In genomic region chr6:41286544-41287346, GRCh38 we compare ENCODE assay signal across 11 cellular contexts. TPM values are rescaled to one million over a fixed set of nuclear protein-coding genes. Genes with fewer than 3 reads are reported as not detected.
A peak's percentile ranks its signal among the peaks of the same experiment; 100 is the strongest.
DNase-seq lines count a peak whose midpoint lies in the region; ATAC-seq and TF ChIP-seq lines count a peak whose summit lies in the region.
"Had no signal": no experiment of that assay in that cellular context is flagged by ENCODE, and none has a peak within 500 bp of the region (broad histone marks: within the 10 kb centered on the region; RNA-seq: fewer than 3 reads in every experiment).

Gene TREM1 (minus strand): TSS chr6:41286682. CDS start chr6:41286655, 27 bp downstream.

- H3K4me3 ChIP-seq in adrenal gland, result no peak within 1 kb of the TSS
- peak within 1 kb of the TSS; percentile 27 for H3K4me3 ChIP-seq in upper lobe of right lung

- TF ChIP-seq POLR2A in adrenal gland (IDR thresholded peaks at IDR 0.05), result no peak

- no peak for DNase-seq in activated naive CD8-positive, alpha-beta T cell treated with anti-CD3 and anti-CD28 coated beads, Interleukin-2, amount 50 U/mL, for 24 hours
- no peak for DNase-seq in activated naive CD8-positive, alpha-beta T cell treated with anti-CD3 and anti-CD28 coated beads for 36 hours
- DNase-seq in adrenal gland (peak; percentile 34 to 75 (median 61)), left kidney (ENCODE audit: low read depth, low spot score) (peak; percentile 32), upper lobe of right lung (peak; percentile 76), NCI-H1694 treated with DMSO at 0.1 percent for 48 hours (lab: John Stamatoyannopoulos, UW) (no peak), T-helper 1 cell (no peak)
- DNase-seq: CD4-positive, alpha-beta memory T cell; effector memory CD4-positive, alpha-beta T cell; NCI-H1092 treated with DMSO at 0.1 percent for 48 hours had no signal

- no peak within 1 kb of the TSS for H3K4me3 Mint-ChIP-seq in activated naive CD8-positive, alpha-beta T cell treated with anti-CD3 and anti-CD28 coated beads, Interleukin-2, amount 50 U/mL, for 24 hours
- H3K4me3 Mint-ChIP-seq in activated naive CD8-positive, alpha-beta T cell treated with anti-CD3 and anti-CD28 coated beads for 36 hours, result no peak within 1 kb of the TSS
- H3K4me3 Mint-ChIP-seq: CD4-positive, alpha-beta memory T cell had no signal

- H3K27ac ChIP-seq in adrenal gland (peak within 1 kb of the TSS in 2 of 5 donors; percentile 37 to 45), upper lobe of right lung (peak within 1 kb of the TSS; percentile 81)

- H3K27me3 ChIP-seq in adrenal gland, result no peaks in the 10 kb centered on the region
- H3K27me3 ChIP-seq in upper lobe of right lung, result no peaks in the 10 kb centered on the region

- peaks cover 2% of the 10 kb centered on the region for H3K27me3 Mint-ChIP-seq in activated naive CD8-positive, alpha-beta T cell treated with anti-CD3 and anti-CD28 coated beads, Interleukin-2, amount 50 U/mL, for 24 hours
- H3K27me3 Mint-ChIP-seq in activated naive CD8-positive, alpha-beta T cell treated with anti-CD3 and anti-CD28 coated beads for 36 hours, result no peaks in the 10 kb centered on the region

- H3K4me1 Mint-ChIP-seq in activated naive CD8-positive, alpha-beta T cell treated with anti-CD3 and anti-CD28 coated beads, Interleukin-2, amount 50 U/mL, for 24 hours, result peaks cover 25% of the 10 kb centered on the region
- H3K4me1 Mint-ChIP-seq in activated naive CD8-positive, alpha-beta T cell treated with anti-CD3 and anti-CD28 coated beads for 36 hours, result peaks cover 12% of the 10 kb centered on the region
- H3K4me1 Mint-ChIP-seq: CD4-positive, alpha-beta memory T cell had no signal

- intact Hi-C loops in adrenal gland (cut with DNase I) (no loop called here), upper lobe of right lung (cut with DNase I) (no loop called here)

- peak within 1 kb of the TSS; percentile 13 for H3K27ac Mint-ChIP-seq in activated naive CD8-positive, alpha-beta T cell treated with anti-CD3 and anti-CD28 coated beads, Interleukin-2, amount 50 U/mL, for 24 hours
- no peak within 1 kb of the TSS for H3K27ac Mint-ChIP-seq in activated naive CD8-positive, alpha-beta T cell treated with anti-CD3 and anti-CD28 coated beads for 36 hours
- H3K27ac Mint-ChIP-seq: CD4-positive, alpha-beta memory T cell had no signal

- H3K9me3 ChIP-seq in adrenal gland (replicated peaks in 1 of 3) (no peaks in the 10 kb centered on the region), upper lobe of right lung (no peaks in the 10 kb centered on the region)

- TF ChIP-seq CTCF in adrenal gland (IDR thresholded peaks at IDR 0.05), result no peak
- no peak for TF ChIP-seq CTCF in upper lobe of right lung (IDR thresholded peaks at IDR 0.05)

- H3K36me3 Mint-ChIP-seq in activated naive CD8-positive, alpha-beta T cell treated with anti-CD3 and anti-CD28 coated beads, Interleukin-2, amount 50 U/mL, for 24 hours (ENCODE audit: low read depth), result no peaks in the 10 kb centered on the region
- H3K36me3 Mint-ChIP-seq in activated naive CD8-positive, alpha-beta T cell treated with anti-CD3 and anti-CD28 coated beads for 36 hours, result no peaks in the 10 kb centered on the region
- H3K36me3 Mint-ChIP-seq: CD4-positive, alpha-beta memory T cell had no signal

- 61 to 71% (median 68%) methylated on average over 5 to 8 of the region's 8 CpGs for WGBS in adrenal gland, 4 donors

- H3K4me1 ChIP-seq in adrenal gland (replicated peaks in 1 of 2) (peaks cover 0 to 8% of the 10 kb centered on the region in 2 donors), upper lobe of right lung (peaks cover 27% of the 10 kb centered on the region)

- H3K36me3 ChIP-seq in adrenal gland (replicated peaks in 1 of 2) (no peaks in the 10 kb centered on the region), upper lobe of right lung (no peaks in the 10 kb centered on the region)

- ATAC-seq in activated naive CD8-positive, alpha-beta T cell treated with anti-CD3 and anti-CD28 coated beads, Interleukin-2, amount 50 U/mL, for 24 hours, result peak; percentile 24
- ATAC-seq in upper lobe of right lung, result peak; percentile 83
- no peak for ATAC-seq in GM21723 (IDR thresholded peaks at IDR 0.05; ENCODE audit: unreplicated experiment)

- no peaks in the 10 kb centered on the region for H3K9me3 Mint-ChIP-seq in activated naive CD8-positive, alpha-beta T cell treated with anti-CD3 and anti-CD28 coated beads, Interleukin-2, amount 50 U/mL, for 24 hours
- no peaks in the 10 kb centered on the region for H3K9me3 Mint-ChIP-seq in activated naive CD8-positive, alpha-beta T cell treated with anti-CD3 and anti-CD28 coated beads for 36 hours

RNA-seq across cellular contexts. Expression of gene TREM1, which starts in this region (rescaled TPM):
- total RNA-seq in activated naive CD8-positive, alpha-beta T cell treated with anti-CD3 and anti-CD28 coated beads for 36 hours, result under 1 TPM in 1 of 2 experiments, not detected in 1; 0.30 TPM
- total RNA-seq in adrenal gland (1 to 10 TPM in 2 of 8 donors, under 1 TPM in 3, not detected in 3; 0.44 to 1.4 (median 0.96) TPM), upper lobe of right lung (61.2 TPM)
- 1 to 10 TPM in 1 of 3 donors, under 1 TPM in 2; 0.37 to 2.0 (median 0.66) TPM for polyA plus RNA-seq in adrenal gland
- total RNA-seq: CD4-positive, alpha-beta memory T cell had no signal
- polyA plus RNA-seq: CD4-positive, alpha-beta memory T cell had no signal

Comparison
In these comparisons a context has a peak if more than half of its experiments do, and no peak if none do; other contexts are left out.
1. RNA of gene TREM1 (total RNA-seq): 61.2 TPM in upper lobe of right lung (single experiment); 0.44 to 1.4 TPM in adrenal gland and 0.30 TPM in activated naive CD8-positive, alpha-beta T cell treated with anti-CD3 and anti-CD28 coated beads for 36 hours; every median in the first group is over 10 times any median in the second.
2. DNase-seq: peak in adrenal gland (7 of 7), left kidney (single experiment) and upper lobe of right lung (single experiment); none in activated naive CD8-positive, alpha-beta T cell treated with anti-CD3 and anti-CD28 coated beads, Interleukin-2, amount 50 U/mL, for 24 hours (single experiment), activated naive CD8-positive, alpha-beta T cell treated with anti-CD3 and anti-CD28 coated beads for 36 hours (single experiment), NCI-H1694 treated with DMSO at 0.1 percent for 48 hours (single experiment) and T-helper 1 cell (0 of 5).